23 cellular contexts compared by ENCODE assay signal in the genomic region with DNA sequence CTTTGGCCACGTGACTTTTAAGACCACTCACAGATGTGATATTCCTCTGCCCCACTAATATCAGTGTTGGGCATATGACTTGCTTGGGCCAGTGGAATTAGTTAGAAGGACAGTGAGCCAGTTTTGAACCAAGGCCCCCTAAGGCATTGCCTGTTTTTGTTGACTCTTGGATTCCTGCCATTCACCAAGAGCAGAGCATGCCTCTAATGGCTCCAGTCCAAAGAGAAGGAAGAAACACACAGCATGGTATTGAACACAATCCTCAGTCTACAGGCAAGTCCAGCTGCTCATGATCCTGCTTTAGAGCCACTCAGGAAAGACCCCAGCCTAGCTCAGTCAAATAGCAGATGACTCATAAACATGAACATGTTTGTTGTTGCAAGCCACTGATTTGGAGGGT.
DNase-seq lines count a peak whose midpoint lies in the region; ATAC-seq and TF ChIP-seq lines count a peak whose summit lies in the region.
"Had no signal": no experiment of that assay in that cellular context is flagged by ENCODE, and none has a peak within 500 bp of the region (broad histone marks: within the 10 kb centered on the region; RNA-seq: fewer than 3 reads in every experiment).

No MANE protein-coding gene starts in this region.

- ATAC-seq in GM21529 (IDR thresholded peaks at IDR 0.05; ENCODE audit: unreplicated experiment): no peak
- ATAC-seq: activated T-cell treated with anti-CD3 and anti-CD28 coated beads, Interleukin-2, amount 50 U/mL, for 4 hours; stimulated activated effector memory CD8-positive, alpha-beta T cell treated with anti-CD3 and anti-CD28 coated beads, Interleukin-12 subunit alpha, Interleukin-12 subunit beta, amount 100 ng/mL, for 72 hours; T-cell had no signal

- H3K27me3 ChIP-seq in Caco-2 (replicated peaks; ENCODE audit: control insufficient read depth, insufficient read depth, low read length) (no peaks in the 10 kb centered on the region), PC-9 (ENCODE audit: insufficient read depth, low read depth) (no peaks in the 10 kb centered on the region; the same call in 1 of the 2 replicates)
- H3K27me3 ChIP-seq: foreskin keratinocyte had no signal

- H3K27ac ChIP-seq in PC-9: no peak overlapping the region
- H3K27ac ChIP-seq: foreskin keratinocyte had no signal

- peaks cover 18% of the 10 kb centered on the region for H3K4me1 Mint-ChIP-seq in progenitor cell of endocrine pancreas (ENCODE audit: low read depth)
- H3K4me1 Mint-ChIP-seq in Caco-2 (ENCODE audit: low read depth, unreplicated experiment): peaks cover 7% of the 10 kb centered on the region
- H3K4me1 Mint-ChIP-seq: CD4-positive, alpha-beta memory T cell; central memory CD8-positive, alpha-beta T cell; immature natural killer cell; neural crest cell; stimulated activated effector memory CD8-positive, alpha-beta T cell treated with anti-CD3 and anti-CD28 coated beads, Interleukin-12 subunit alpha, Interleukin-12 subunit beta, amount 100 ng/mL, for 72 hours had no signal

- H3K9me2 ChIP-seq in PC-9 (ENCODE audit: insufficient read depth): no peaks in the 10 kb centered on the region

- BruUV-seq in Caco-2 (replicated peaks; lab: Mats Ljungman, UMichigan): no TSS peak
- BruUV-seq in PC-9 (replicated peaks; lab: Mats Ljungman, UMichigan): no TSS peak

- H3K9me3 ChIP-seq in Caco-2 (no peaks in the 10 kb centered on the region), PC-9 (ENCODE audit: insufficient read depth, low read depth) (no peaks in the 10 kb centered on the region)

- no peak overlapping the region for H3K4me2 ChIP-seq in PC-9

- H3K27me3 Mint-ChIP-seq in progenitor cell of endocrine pancreas (no peaks in the 10 kb centered on the region), Caco-2 (ENCODE audit: insufficient read depth, unreplicated experiment) (no peaks in the 10 kb centered on the region)
- H3K27me3 Mint-ChIP-seq: CD4-positive, alpha-beta memory T cell; central memory CD8-positive, alpha-beta T cell; T-cell had no signal

- H2AFZ ChIP-seq in PC-9: no peak overlapping the region

- TF ChIP-seq CTCF in progenitor cell of endocrine pancreas (IDR thresholded peaks at IDR 0.05; ENCODE audit: unreplicated experiment): no peak
- TF ChIP-seq CTCF in Caco-2 (IDR thresholded peaks at IDR 0.05; ENCODE audit: insufficient read depth in 1 of 2, low read depth in 1 of 2, low read length in 1 of 2, severe bottlenecking in 1 of 2, unreplicated experiment in 1 of 2): no peak
- TF ChIP-seq CTCF in PC-9 (conservative IDR thresholded peaks at IDR 0.05): no peak

- DNase-seq in G401 (ENCODE audit: low spot score) (peak; percentile 55), NCI-H345 (lab: John Stamatoyannopoulos, UW) (peak; percentile 61), cerebellar cortex (ENCODE audit: low spot score) (peak; percentile 42), progenitor cell of endocrine pancreas (ENCODE audit: low spot score, unreplicated experiment) (no peak), Caco-2 (no peak), PC-9 (no peak)
- DNase-seq: activated CD4-positive, alpha-beta T cell treated with anti-CD3 and anti-CD28 coated beads for 1 hour; activated CD8-positive, alpha-beta memory T cell treated with anti-CD3 and anti-CD28 coated beads for 24 hours; activated naive CD4-positive, alpha-beta T cell treated with anti-CD3 and anti-CD28 coated beads for 36 hours; activated T-cell treated with anti-CD3 and anti-CD28 coated beads, Interleukin-2, amount 50 U/mL, for 4 hours; CD4-positive, alpha-beta memory T cell; GOT3; immature natural killer cell; Karpas-422; NCI-H2107; NCI-H82; posterior cingulate gyrus; T-cell had no signal

- peak overlapping the region; percentile 95 for H3K27ac Mint-ChIP-seq in progenitor cell of endocrine pancreas
- no peak overlapping the region for H3K27ac Mint-ChIP-seq in Caco-2 (ENCODE audit: unreplicated experiment)
- H3K27ac Mint-ChIP-seq: activated naive CD4-positive, alpha-beta T cell treated with anti-CD3 and anti-CD28 coated beads for 36 hours; CD4-positive, alpha-beta memory T cell; immature natural killer cell; stimulated activated effector memory CD8-positive, alpha-beta T cell treated with anti-CD3 and anti-CD28 coated beads, Interleukin-12 subunit alpha, Interleukin-12 subunit beta, amount 100 ng/mL, for 72 hours; T-cell had no signal

- no peaks in the 10 kb centered on the region for H3K36me3 Mint-ChIP-seq in progenitor cell of endocrine pancreas (ENCODE audit: insufficient read depth)
- no peaks in the 10 kb centered on the region for H3K36me3 Mint-ChIP-seq in Caco-2 (ENCODE audit: insufficient read depth, unreplicated experiment)
- H3K36me3 Mint-ChIP-seq: CD4-positive, alpha-beta memory T cell; immature natural killer cell; stimulated activated effector memory CD8-positive, alpha-beta T cell treated with anti-CD3 and anti-CD28 coated beads, Interleukin-12 subunit alpha, Interleukin-12 subunit beta, amount 100 ng/mL, for 72 hours; T-cell had no signal

- H3K36me3 ChIP-seq in Caco-2 (ENCODE audit: control insufficient read depth, insufficient read depth, low read length) (no peaks in the 10 kb centered on the region), PC-9 (ENCODE audit: low read depth) (no peaks in the 10 kb centered on the region)

- POLR2A ChIA-PET in Caco-2 (lab: Charles Lee) (no interaction called here), PC-9 (lab: Charles Lee; ENCODE audit: unreplicated experiment) (no interaction called here)

- H3K4me1 ChIP-seq in Caco-2 (peaks cover 12% of the 10 kb centered on the region; the same call in 1 of the 2 replicates), PC-9 (replicated peaks; ENCODE audit: insufficient read depth) (no peaks in the 10 kb centered on the region)

- H3K79me2 ChIP-seq in PC-9 (ENCODE audit: low read depth): no peaks in the 10 kb centered on the region

- H3K4me3 Mint-ChIP-seq in progenitor cell of endocrine pancreas (ENCODE audit: low read depth) (no peak overlapping the region), Caco-2 (ENCODE audit: unreplicated experiment) (no peak overlapping the region)
- H3K4me3 Mint-ChIP-seq: activated naive CD4-positive, alpha-beta T cell treated with anti-CD3 and anti-CD28 coated beads for 36 hours; activated T-cell treated with anti-CD3 and anti-CD28 coated beads, Interleukin-2, amount 50 U/mL, for 4 hours; CD4-positive, alpha-beta memory T cell; central memory CD8-positive, alpha-beta T cell; immature natural killer cell; neural crest cell; stimulated activated effector memory CD8-positive, alpha-beta T cell treated with anti-CD3 and anti-CD28 coated beads, Interleukin-12 subunit alpha, Interleukin-12 subunit beta, amount 100 ng/mL, for 72 hours; T-cell had no signal

- H3F3A ChIP-seq in PC-9 (ENCODE audit: insufficient read depth, low read depth): no peaks in the 10 kb centered on the region

- H4K20me1 ChIP-seq in PC-9 (ENCODE audit: insufficient read depth): no peaks in the 10 kb centered on the region

- H3K4me3 ChIP-seq in Caco-2 (ENCODE audit: low read depth, low read length) (no peak overlapping the region), PC-9 (no peak overlapping the region)

- H3K9me3 Mint-ChIP-seq in progenitor cell of endocrine pancreas (ENCODE audit: low read depth) (peaks cover 3% of the 10 kb centered on the region), Caco-2 (ENCODE audit: unreplicated experiment) (peaks cover 11% of the 10 kb centered on the region)
- H3K9me3 Mint-ChIP-seq: activated naive CD4-positive, alpha-beta T cell treated with anti-CD3 and anti-CD28 coated beads for 36 hours; activated T-cell treated with anti-CD3 and anti-CD28 coated beads, Interleukin-2, amount 50 U/mL, for 4 hours; central memory CD8-positive, alpha-beta T cell; immature natural killer cell; neural crest cell; stimulated activated effector memory CD8-positive, alpha-beta T cell treated with anti-CD3 and anti-CD28 coated beads, Interleukin-12 subunit alpha, Interleukin-12 subunit beta, amount 100 ng/mL, for 72 hours; T-cell had no signal

- in situ Hi-C loops in G401 (cut with HindIII; ENCODE audit: low sequenced_read_pairs): no loop called here

- CTCF ChIA-PET in Caco-2 (lab: Charles Lee) (no interaction called here), PC-9 (lab: Charles Lee) (no interaction called here)

- intact Hi-C loops in Caco-2 (cut with micrococcal nuclease; ENCODE audit: unreplicated experiment) (no loop called here), PC-9 (cut with micrococcal nuclease; ENCODE audit: unreplicated experiment) (no loop called here)

Comparison
In these comparisons a context has a peak if more than half of its experiments do, and no peak if none do; other contexts are left out.
1. DNase-seq: peak in G401 (single experiment), NCI-H345 (single experiment) and cerebellar cortex (single experiment); none in progenitor cell of endocrine pancreas (single experiment), Caco-2 (0 of 2) and PC-9 (0 of 2).